Comparison of ENCODE assay signal across 1 cellular context in genomic region chr20:63546686-63547483, GRCh38.
TF ChIP-seq lines count a peak whose summit lies in the region.

No MANE protein-coding gene starts in this region.

TF ChIP-seq in endothelial cell of umbilical vein, 7 proteins besides CTCF, POLR2A, EP300 and RAD21:
- TF ChIP-seq GATA2 (IDR thresholded peaks at IDR 0.05; ENCODE audit: insufficient read depth, insufficient read length, low read depth, low read length) (no peak), JUN (IDR thresholded peaks at IDR 0.05; ENCODE audit: borderline replicate concordance, insufficient read depth, insufficient read length, low read depth) (no peak), FOS (IDR thresholded peaks at IDR 0.05; ENCODE audit: borderline replicate concordance, insufficient read depth, low read length) (no peak), EZH2 (IDR thresholded peaks at IDR 0.05; ENCODE audit: borderline replicate concordance, low read depth, low read length, severe bottlenecking) (peak; percentile 28), POLR2AphosphoS5 (IDR thresholded peaks at IDR 0.05; ENCODE audit: insufficient read depth, low read depth, low read length) (no peak)
TF ChIP-seq in endothelial cell of umbilical vein: peak in this region for 1.
